ENCODE assay signal across 23 cellular contexts in the genomic region with DNA sequence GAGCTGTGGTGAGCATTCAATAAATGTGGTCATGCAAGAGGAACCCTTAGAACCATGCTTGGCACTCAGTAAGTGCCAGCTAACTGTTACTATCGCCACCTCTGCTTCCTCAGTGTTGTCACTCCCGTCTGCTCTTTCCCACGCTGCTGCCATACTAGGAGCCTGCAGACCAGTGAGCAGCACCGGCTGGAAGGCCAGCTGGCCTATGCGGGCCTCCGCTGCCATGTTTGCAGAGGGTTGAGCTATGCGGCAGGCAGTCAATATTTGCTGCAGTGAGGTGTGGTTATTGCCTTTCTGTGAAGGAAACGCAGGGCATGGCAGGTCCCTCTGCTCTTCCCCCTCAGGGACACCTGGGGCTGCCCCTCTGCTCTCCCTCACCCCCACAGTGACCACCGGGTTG. TPM values are rescaled to one million over a fixed set of nuclear protein-coding genes. Genes with fewer than 3 reads are reported as not detected.
DNase-seq lines count a peak whose midpoint lies in the region; ATAC-seq, FAIRE-seq and TF ChIP-seq lines count a peak whose summit lies in the region.
"Had no signal": no experiment of that assay in that cellular context is flagged by ENCODE, and none has a peak within 500 bp of the region (broad histone marks: within the 10 kb centered on the region; RNA-seq: fewer than 3 reads in every experiment).

No MANE protein-coding gene starts in this region.

- in situ Hi-C loops in K562 (cut with MboI) (loop anchor here (25.0 kb wide), 1 partner anchor 1560 kb away; no protein-coding TSS in a partner anchor), mammary epithelial cell (cut with MboI; ENCODE audit: low sequenced_read_pairs in 2 of 2) (no loop called here)

- intact Hi-C loops in K562 (cut with micrococcal nuclease) (no loop called here), sigmoid colon (cut with DNase I) (no loop called here), vagina (cut with DNase I) (no loop called here), mammary epithelial cell (cut with micrococcal nuclease) (no loop called here)

- H3K27me3 ChIP-seq in K562 (ENCODE audit: control insufficient read depth in 2 of 2, insufficient read depth in 2 of 2, low read length in 2 of 2) (no peaks in the 10 kb centered on the region), gastroesophageal sphincter (no peaks in the 10 kb centered on the region), sigmoid colon (no peaks in the 10 kb centered on the region), vagina (no peaks in the 10 kb centered on the region), mammary epithelial cell (ENCODE audit: insufficient read depth, low read length) (no peaks in the 10 kb centered on the region), hepatocyte (no peaks in the 10 kb centered on the region)
- H3K27me3 ChIP-seq: adrenal gland, cardiac muscle cell, left lung, SJSA1 had no signal

- H4K20me1 ChIP-seq in K562 (replicated peaks; ENCODE audit: control insufficient read depth, insufficient read depth, low read length) (peaks cover 32% of the 10 kb centered on the region), mammary epithelial cell (ENCODE audit: insufficient read depth, low read length) (peaks cover 2% of the 10 kb centered on the region), hepatocyte (ENCODE audit: insufficient read depth, poor library complexity, severe bottlenecking) (peaks cover 14% of the 10 kb centered on the region)

- no peak for ATAC-seq in K562
- ATAC-seq in gastroesophageal sphincter: no peak
- ATAC-seq: left lung, Panc1 had no signal

- H2AFZ ChIP-seq in K562 (ENCODE audit: low read depth, low read length): no peak overlapping the region
- no peak overlapping the region for H2AFZ ChIP-seq in mammary epithelial cell (ENCODE audit: low read depth, low read length)
- H2AFZ ChIP-seq in hepatocyte: no peak overlapping the region

- TF ChIP-seq EP300 in K562 (IDR thresholded peaks at IDR 0.05; ENCODE audit: low read length): no peak
- TF ChIP-seq EP300 in gastroesophageal sphincter (IDR thresholded peaks at IDR 0.05): no peak
- no peak for TF ChIP-seq EP300 in sigmoid colon (IDR thresholded peaks at IDR 0.05)

- 93% methylated on average over 9 of the region's 9 CpGs for WGBS in K562 (ENCODE audit: insufficient coverage, low coverage, missing lambda C conversion rate)
- 63 to 75% methylated on average over 1 to 8 of the region's 9 CpGs for WGBS in gastroesophageal sphincter (ENCODE audit: low coverage in 1 of 2), 2 donors
- 60 to 84% methylated on average over 9 of the region's 9 CpGs for WGBS in sigmoid colon, 2 donors
- 100% methylated on average over 4 of the region's 9 CpGs for WGBS in mammary epithelial cell (ENCODE audit: low coverage, missing lambda C conversion rate)
- WGBS in hepatocyte (ENCODE audit: low lambda C conversion rate, missing lambda C conversion rate): 60% methylated on average over 9 of the region's 9 CpGs

- H3K36me3 ChIP-seq in K562 (ENCODE audit: control insufficient read depth, insufficient read depth, low read length) (peaks cover 84% of the 10 kb centered on the region), gastroesophageal sphincter (peaks cover 0 to 72% of the 10 kb centered on the region in 2 donors), sigmoid colon (peaks cover 20 to 76% (median 42%) of the 10 kb centered on the region in 4 donors), vagina (peaks cover 0 to 48% of the 10 kb centered on the region in 2 donors), mammary epithelial cell (ENCODE audit: insufficient read depth, low read length) (peaks cover 36% of the 10 kb centered on the region), hepatocyte (replicated peaks; ENCODE audit: insufficient read depth, low read depth) (no peaks in the 10 kb centered on the region)

- dilution Hi-C loops in mammary epithelial cell (cut with HindIII; ENCODE audit: low sequenced_read_pairs): no loop called here

- TF ChIP-seq CTCF in K562 (IDR thresholded peaks at IDR 0.05 in 2 of 3, conservative IDR thresholded peaks at IDR 0.05 in 1 of 3; ENCODE audit: insufficient read depth in 2 of 3, low read depth in 1 of 3, low read length in 3 of 3) (no peak), gastroesophageal sphincter (IDR thresholded peaks at IDR 0.05) (no peak), sigmoid colon (IDR thresholded peaks at IDR 0.05) (no peak), vagina (IDR thresholded peaks at IDR 0.05) (no peak), mammary epithelial cell (conservative IDR thresholded peaks at IDR 0.05 in 1 of 2, IDR thresholded peaks at IDR 0.05 in 1 of 2; ENCODE audit: extremely low read depth in 1 of 2, insufficient read depth in 1 of 2, low read depth in 1 of 2, low read length in 2 of 2) (no peak), hepatocyte (IDR thresholded peaks at IDR 0.05; ENCODE audit: poor library complexity) (no peak)

- H3K4me1 ChIP-seq in K562 (replicated peaks in 1 of 2; ENCODE audit: control insufficient read depth in 2 of 2, insufficient read depth in 2 of 2, low read length in 2 of 2) (peaks cover 0 to 9% of the 10 kb centered on the region in 2 experiments; a peak in 2 of 5 replicates), gastroesophageal sphincter (peaks cover 0 to 80% (median 32%) of the 10 kb centered on the region in 3 donors), sigmoid colon (peaks cover 0 to 40% (median 33%) of the 10 kb centered on the region in 4 donors), vagina (peaks cover 87% of the 10 kb centered on the region), mammary epithelial cell (ENCODE audit: insufficient read depth, low read length) (no peaks in the 10 kb centered on the region), hepatocyte (ENCODE audit: insufficient read depth) (no peaks in the 10 kb centered on the region)

- BruUV-seq in K562 (replicated peaks; lab: Mats Ljungman, UMichigan): no TSS peak
- BruUV-seq in mammary epithelial cell (replicated peaks; lab: Mats Ljungman, UMichigan): no TSS peak

- no peak for TF ChIP-seq RAD21 in K562 (CRISPR knock-in tag; conservative IDR thresholded peaks at IDR 0.05 in 1 of 2, IDR thresholded peaks at IDR 0.05 in 1 of 2)

- no peaks in the 10 kb centered on the region for H3K9me2 ChIP-seq in hepatocyte (replicated peaks; ENCODE audit: insufficient read depth)

- FAIRE-seq in K562 (lab: Jason Lieb, UNC) (no peak), HTR-8/SVneo (lab: Jason Lieb, UNC) (no peak)

- no peak overlapping the region for H3K4me3 ChIP-seq in K562
- peak overlapping the region in 1 of 2 donors; percentile 7 for H3K4me3 ChIP-seq in gastroesophageal sphincter
- no peak overlapping the region for H3K4me3 ChIP-seq in sigmoid colon
- no peak overlapping the region for H3K4me3 ChIP-seq in vagina
- H3K4me3 ChIP-seq in mammary epithelial cell (replicated peaks in 1 of 3; ENCODE audit: insufficient read depth in 1 of 3, low read depth in 2 of 3, low read length in 3 of 3): no peak overlapping the region
- no peak overlapping the region for H3K4me3 ChIP-seq in hepatocyte
- H3K4me3 ChIP-seq: adrenal gland, cardiac muscle cell, left lung, SJSA1 had no signal

- H3K4me2 ChIP-seq in K562 (ENCODE audit: insufficient read depth, low read length) (no peak overlapping the region), mammary epithelial cell (ENCODE audit: insufficient read depth, low read depth, low read length) (no peak overlapping the region), hepatocyte (no peak overlapping the region)

- no peaks in the 10 kb centered on the region for H3K9me3 ChIP-seq in K562 (replicated peaks; ENCODE audit: control insufficient read depth, insufficient read depth, low read depth, low read length)
- H3K9me3 ChIP-seq in gastroesophageal sphincter: no peaks in the 10 kb centered on the region
- H3K9me3 ChIP-seq in sigmoid colon: no peaks in the 10 kb centered on the region
- H3K9me3 ChIP-seq in vagina: no peaks in the 10 kb centered on the region
- no peaks in the 10 kb centered on the region for H3K9me3 ChIP-seq in mammary epithelial cell (replicated peaks; ENCODE audit: insufficient read depth, low read length)
- no peaks in the 10 kb centered on the region for H3K9me3 ChIP-seq in hepatocyte (ENCODE audit: low read depth)
- H3K9me3 ChIP-seq: adrenal gland, left lung, SJSA1 had no signal

- peak overlapping the region in 1 of 2 experiments; percentile 67; a peak in 1 of 4 replicates for H3K9ac ChIP-seq in K562 (ENCODE audit: insufficient read depth in 1 of 2, low read depth in 2 of 2, low read length in 2 of 2)
- H3K9ac ChIP-seq in mammary epithelial cell (ENCODE audit: insufficient read depth, low read length): no peak overlapping the region

- H3K27ac ChIP-seq in K562 (ENCODE audit: extremely low read depth, low read depth, low read length) (no peak overlapping the region; the same call in 2 of the 3 replicates), gastroesophageal sphincter (peak overlapping the region; percentile 55 to 84 (median 78)), sigmoid colon (peak overlapping the region; percentile 39 to 83 (median 60)), vagina (peak overlapping the region; percentile 83), mammary epithelial cell (ENCODE audit: insufficient read depth, low read depth, low read length) (no peak overlapping the region), hepatocyte (no peak overlapping the region)
- H3K27ac ChIP-seq: cardiac muscle cell, SJSA1 had no signal

- H3K79me2 ChIP-seq in K562 (ENCODE audit: control insufficient read depth, insufficient read depth, low read length) (peaks cover 82% of the 10 kb centered on the region), mammary epithelial cell (ENCODE audit: insufficient read depth, low read length) (peaks cover 83% of the 10 kb centered on the region), hepatocyte (peaks cover 89% of the 10 kb centered on the region)

- POLR2A ChIA-PET in K562 (lab: Yijun Ruan, JAX): interaction anchor here (0.6 to 3.3 kb wide), 9 partner anchors 9 to 307 kb away, joined by 3 to 20 read pairs (median 4); a partner anchor contains a TSS

- no peak for TF ChIP-seq POLR2A in K562 (conservative IDR thresholded peaks at IDR 0.05)
- TF ChIP-seq POLR2A in gastroesophageal sphincter (IDR thresholded peaks at IDR 0.05): no peak
- no peak for TF ChIP-seq POLR2A in sigmoid colon (IDR thresholded peaks at IDR 0.05)
- TF ChIP-seq POLR2A in vagina (IDR thresholded peaks at IDR 0.05): no peak

- DNase-seq in K562 (ENCODE audit: extremely low read depth in 1 of 4, low spot score in 3 of 4) (no peak), sigmoid colon (no peak), vagina (ENCODE audit: extremely low spot score in 2 of 2) (no peak), mammary epithelial cell (no peak), HTR-8/SVneo (ENCODE audit: insufficient read length, low spot score) (no peak), hepatocyte (ENCODE audit: low spot score) (no peak)
- DNase-seq: activated CD8-positive, alpha-beta memory T cell treated with anti-CD3 and anti-CD28 coated beads, Interleukin-2, amount 50 U/mL, for 48 hours; activated gamma-delta T cell; adrenal gland; CD8-positive, alpha-beta memory T cell; DMS79 treated with DMSO at 0.1 percent for 48 hours; erythroblast; HCEC 1CT; Karpas-422; left lung; NCI-H1048; NCI-H1930; NCI-H446 treated with DMSO at 0.1 percent for 48 hours; stimulated activated CD4-positive, alpha-beta T cell treated with anti-CD3 and anti-CD28 coated beads, Interleukin-15, amount 100 ng/mL, for 24 hours had no signal

- peaks cover 12% of the 10 kb centered on the region for H3K9me1 ChIP-seq in K562 (ENCODE audit: control insufficient read depth, insufficient read depth, low read length)

- CTCF ChIA-PET in K562 (lab: Yijun Ruan, JAX; ENCODE audit: low intra/inter-chr PET ratio): no interaction called here
- CTCF ChIA-PET in mammary epithelial cell (lab: Charles Lee; ENCODE audit: low non-redundant PET): no interaction called here

RNA-seq across cellular contexts. Expression of a gene that starts 13.0 kb away (rescaled TPM):
- total RNA-seq in K562 (2011; cell fraction: chromatin; rRNA removed; ENCODE audit: low replicate concordance): 296 and 336 TPM in 2 replicates
- total RNA-seq in K562 (2011; cell fraction: nucleolus; rRNA removed): 169 and 201 TPM in 2 replicates
- total RNA-seq in K562 (2011; cell fraction: nucleoplasm; rRNA removed): 216 and 245 TPM in 2 replicates
- 153 and 165 TPM in 2 replicates for total RNA-seq in K562 (2014; rRNA removed)
- total RNA-seq in K562 (2014; rRNA removed; fragmentation: Illumina TruSeq; extraction: Trizol): 153 and 195 TPM in 2 replicates
- total RNA-seq in K562 (2015; rRNA removed; fragmentation: Illumina TruSeq; extraction: Trizol): 133 and 136 TPM in 2 replicates
- total RNA-seq in K562 (2021): 157 and 164 TPM in 2 replicates
- 77.7 and 87.8 TPM in 2 replicates for polyA plus RNA-seq in K562 (2011; rRNA removed)
- 59.9 and 64.6 TPM in 2 replicates for polyA plus RNA-seq in K562 (2011; cell fraction: cytosol; rRNA removed)
- 179 and 218 TPM in 2 replicates for polyA plus RNA-seq in K562 (2011; cell fraction: nucleus; rRNA removed)
- polyA plus RNA-seq in K562 (2012): 116 and 157 TPM in 2 replicates
- 172 and 197 TPM in 2 replicates for polyA plus RNA-seq in K562 (2014; fragmentation: Illumina TruSeq; extraction: Trizol)
- 10 to 100 TPM; 20.7 to 30.1 TPM for polyA plus RNA-seq in K562 (2014; fragmentation: Nextera tagmentation; extraction: Ambion mirVana)
- 151 and 160 TPM in 2 replicates for polyA plus RNA-seq in K562 (2014; rRNA removed)
- 69.2 and 78.0 TPM in 2 replicates for polyA minus RNA-seq in K562 (2011; rRNA and poly(A)+ RNA removed)
- polyA minus RNA-seq in K562 (2011; cell fraction: cytosol; rRNA and poly(A)+ RNA removed): 49.2 and 53.7 TPM in 2 replicates
- 57.6 and 71.6 TPM in 2 replicates for polyA minus RNA-seq in K562 (2011; cell fraction: nucleus; rRNA and poly(A)+ RNA removed)
- total RNA-seq in gastroesophageal sphincter: 100 to 1,000 TPM in 1 of 4 donors, 10 to 100 TPM in 3; 46.1 to 126 (median 54.8) TPM
- total RNA-seq in sigmoid colon: 10 to 100 TPM; 20.3 to 46.0 (median 24.0) TPM
- polyA plus RNA-seq in sigmoid colon: 10 to 100 TPM; 23.4 to 30.3 (median 30.0) TPM
- 42.2 TPM for total RNA-seq in vagina
- total RNA-seq in mammary epithelial cell: 10 to 100 TPM; 43.0 to 76.3 TPM
- 33.9 TPM for polyA plus RNA-seq in mammary epithelial cell
- 33.5 TPM for polyA minus RNA-seq in mammary epithelial cell
- total RNA-seq in hepatocyte: 28.4 and 28.7 TPM in 2 replicates
- 21.9 and 24.5 TPM in 2 replicates for polyA plus RNA-seq in hepatocyte

RNA-seq across cellular contexts. Expression of a gene that starts 32.3 kb away (rescaled TPM):
- total RNA-seq in K562 (2011; cell fraction: chromatin; rRNA removed; ENCODE audit: low replicate concordance): 19.8 and 69.2 TPM in 2 replicates
- total RNA-seq in K562 (2011; cell fraction: nucleolus; rRNA removed): 11.7 and 13.8 TPM in 2 replicates
- total RNA-seq in K562 (2011; cell fraction: nucleoplasm; rRNA removed): 27.0 and 42.9 TPM in 2 replicates
- total RNA-seq in K562 (2014; rRNA removed): 28.4 and 35.9 TPM in 2 replicates
- total RNA-seq in K562 (2014; rRNA removed; fragmentation: Illumina TruSeq; extraction: Trizol): 68.1 and 84.1 TPM in 2 replicates
- 56.7 and 61.7 TPM in 2 replicates for total RNA-seq in K562 (2015; rRNA removed; fragmentation: Illumina TruSeq; extraction: Trizol)
- total RNA-seq in K562 (2021): 73.7 and 77.1 TPM in 2 replicates
- 22.8 and 31.2 TPM in 2 replicates for polyA plus RNA-seq in K562 (2011; rRNA removed)
- polyA plus RNA-seq in K562 (2011; cell fraction: cytosol; rRNA removed): 7.1 and 13.2 TPM in 2 replicates
- 11.2 and 12.7 TPM in 2 replicates for polyA plus RNA-seq in K562 (2011; cell fraction: nucleus; rRNA removed)
- polyA plus RNA-seq in K562 (2012): 17.7 and 32.6 TPM in 2 replicates
- 36.3 and 38.4 TPM in 2 replicates for polyA plus RNA-seq in K562 (2014; fragmentation: Illumina TruSeq; extraction: Trizol)
- polyA plus RNA-seq in K562 (2014; fragmentation: Nextera tagmentation; extraction: Ambion mirVana): 10 to 100 TPM; 14.9 to 25.6 TPM
- 21.1 and 23.9 TPM in 2 replicates for polyA plus RNA-seq in K562 (2014; rRNA removed)
- polyA minus RNA-seq in K562 (2011; rRNA and poly(A)+ RNA removed): 111 and 113 TPM in 2 replicates
- 40.2 and 42.4 TPM in 2 replicates for polyA minus RNA-seq in K562 (2011; cell fraction: cytosol; rRNA and poly(A)+ RNA removed)
- polyA minus RNA-seq in K562 (2011; cell fraction: nucleus; rRNA and poly(A)+ RNA removed): 8.6 and 19.5 TPM in 2 replicates
- 10 to 100 TPM; 25.3 to 35.7 (median 33.2) TPM for total RNA-seq in gastroesophageal sphincter
- total RNA-seq in sigmoid colon: 10 to 100 TPM; 20.2 to 23.4 (median 22.2) TPM
- 1 to 10 TPM; 3.0 to 8.8 (median 4.9) TPM for polyA plus RNA-seq in sigmoid colon
- 15.0 TPM for total RNA-seq in vagina
- total RNA-seq in mammary epithelial cell: 10 to 100 TPM; 31.3 to 32.9 TPM
- 8.0 TPM for polyA plus RNA-seq in mammary epithelial cell
- 48.6 TPM for polyA minus RNA-seq in mammary epithelial cell
- 28.9 and 29.7 TPM in 2 replicates for total RNA-seq in hepatocyte
- 13.4 and 13.7 TPM in 2 replicates for polyA plus RNA-seq in hepatocyte

RNA-seq across cellular contexts. Expression of a gene that starts 39.5 kb away (rescaled TPM):
- 1.4 and 2.2 TPM in 2 replicates for total RNA-seq in K562 (2011; cell fraction: chromatin; rRNA removed; ENCODE audit: low replicate concordance)
- total RNA-seq in K562 (2011; cell fraction: nucleolus; rRNA removed): 1.4 and 1.5 TPM in 2 replicates
- 1.8 and 2.7 TPM in 2 replicates for total RNA-seq in K562 (2011; cell fraction: nucleoplasm; rRNA removed)
- 5.6 and 6.2 TPM in 2 replicates for total RNA-seq in K562 (2014; rRNA removed)
- 2.9 and 3.5 TPM in 2 replicates for total RNA-seq in K562 (2014; rRNA removed; fragmentation: Illumina TruSeq; extraction: Trizol)
- 4.6 and 5.0 TPM in 2 replicates for total RNA-seq in K562 (2015; rRNA removed; fragmentation: Illumina TruSeq; extraction: Trizol)
- total RNA-seq in K562 (2021): 3.8 and 4.8 TPM in 2 replicates
- 3.8 and 4.6 TPM in 2 replicates for polyA plus RNA-seq in K562 (2011; rRNA removed)
- polyA plus RNA-seq in K562 (2011; cell fraction: cytosol; rRNA removed): 2.4 and 2.6 TPM in 2 replicates
- polyA plus RNA-seq in K562 (2011; cell fraction: nucleus; rRNA removed): 0.95 and 1.3 TPM in 2 replicates
- 4.9 and 8.8 TPM in 2 replicates for polyA plus RNA-seq in K562 (2012)
- polyA plus RNA-seq in K562 (2014; fragmentation: Illumina TruSeq; extraction: Trizol): 4.3 and 5.5 TPM in 2 replicates
- under 1 TPM; 0.61 to 0.73 TPM for polyA plus RNA-seq in K562 (2014; fragmentation: Nextera tagmentation; extraction: Ambion mirVana)
- 5.8 and 5.9 TPM in 2 replicates for polyA plus RNA-seq in K562 (2014; rRNA removed)
- 1.7 and 2.4 TPM in 2 replicates for polyA minus RNA-seq in K562 (2011; rRNA and poly(A)+ RNA removed)
- 1.5 and 1.8 TPM in 2 replicates for polyA minus RNA-seq in K562 (2011; cell fraction: cytosol; rRNA and poly(A)+ RNA removed)
- polyA minus RNA-seq in K562 (2011; cell fraction: nucleus; rRNA and poly(A)+ RNA removed): 0.54 and 0.89 TPM in 2 replicates
- 1 to 10 TPM; 6.2 to 9.2 (median 7.9) TPM for total RNA-seq in gastroesophageal sphincter
- 1 to 10 TPM; 4.3 to 6.4 (median 5.5) TPM for total RNA-seq in sigmoid colon
- 1 to 10 TPM; 1.6 to 6.5 (median 6.0) TPM for polyA plus RNA-seq in sigmoid colon
- 9.6 TPM for total RNA-seq in vagina
- total RNA-seq in mammary epithelial cell: 1 to 10 TPM; 1.7 to 4.1 TPM
- polyA plus RNA-seq in mammary epithelial cell: 3.3 TPM
- polyA minus RNA-seq in mammary epithelial cell: 5.7 TPM
- 1.6 and 2.5 TPM in 2 replicates for total RNA-seq in hepatocyte
- polyA plus RNA-seq in hepatocyte: 3.3 and 3.7 TPM in 2 replicates

Comparison
In these comparisons a context has a peak if more than half of its experiments do, and no peak if none do; other contexts are left out.
1. H3K27ac ChIP-seq: peak in gastroesophageal sphincter (4 of 4), sigmoid colon (4 of 4) and vagina (single experiment); none in K562 (single experiment), mammary epithelial cell (single experiment) and hepatocyte (single experiment).